ENCODE assay signal across 9 cellular contexts in the genomic region with DNA sequence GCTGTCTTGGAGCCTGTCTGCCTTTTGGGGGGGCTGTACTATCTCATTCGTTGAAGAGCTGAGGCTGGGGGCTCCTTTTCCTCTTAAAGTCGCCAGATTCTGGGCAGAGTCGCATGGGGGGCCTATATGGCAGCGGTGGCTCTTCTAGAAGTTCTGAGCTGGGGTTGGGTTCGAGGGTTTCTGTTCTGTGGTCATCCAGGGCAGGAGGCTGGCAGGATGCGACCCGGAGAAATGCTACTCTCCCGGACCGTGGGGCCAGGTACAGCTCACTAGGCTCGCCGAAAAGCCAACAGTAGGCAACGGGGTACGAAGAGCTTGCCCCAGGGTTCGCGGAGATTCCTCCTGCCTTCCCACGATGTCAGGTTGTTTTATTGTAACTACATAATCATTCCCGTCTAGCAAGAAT. TPM values are rescaled to one million over a fixed set of nuclear protein-coding genes. Genes with fewer than 3 reads are reported as not detected.
DNase-seq lines count a peak whose midpoint lies in the region; ATAC-seq, FAIRE-seq and TF ChIP-seq lines count a peak whose summit lies in the region.
"Had no signal": no experiment of that assay in that cellular context is flagged by ENCODE, and none has a peak within 500 bp of the region (broad histone marks: within the 10 kb centered on the region; RNA-seq: fewer than 3 reads in every experiment).

No MANE protein-coding gene starts in this region.

- H3K27ac Mint-ChIP-seq in activated T-cell treated with anti-CD3 and anti-CD28 coated beads, Interleukin-2, amount 50 U/mL, for 24 hours = no peak overlapping the region
- H3K27ac Mint-ChIP-seq in astrocyte (ENCODE audit: unreplicated experiment) = no peak overlapping the region

- H3K27me3 ChIP-seq in astrocyte (ENCODE audit: insufficient read depth, low read length) (peaks cover 42% of the 10 kb centered on the region), tibial artery (peaks cover 0 to 24% of the 10 kb centered on the region in 2 donors), Karpas-422 (ENCODE audit: low read length) (no peaks in the 10 kb centered on the region)

- TF ChIP-seq CTCF in astrocyte (IDR thresholded peaks at IDR 0.05; ENCODE audit: insufficient read depth, low read depth, low read length) (no peak), tibial artery (IDR thresholded peaks at IDR 0.05) (no peak)

- no peaks in the 10 kb centered on the region for H3K9me2 ChIP-seq in Karpas-422 (replicated peaks; ENCODE audit: insufficient read depth, low read length)

- H3K79me2 ChIP-seq in astrocyte (ENCODE audit: insufficient read depth, low read length) (no peaks in the 10 kb centered on the region), Karpas-422 (ENCODE audit: low read length) (no peaks in the 10 kb centered on the region)

- H3K4me1 Mint-ChIP-seq in activated T-cell treated with anti-CD3 and anti-CD28 coated beads, Interleukin-2, amount 50 U/mL, for 24 hours (ENCODE audit: low read depth) = peaks cover 38% of the 10 kb centered on the region
- no peaks in the 10 kb centered on the region for H3K4me1 Mint-ChIP-seq in astrocyte (ENCODE audit: low read depth, unreplicated experiment)

- peaks cover 84% of the 10 kb centered on the region for H3K27me3 Mint-ChIP-seq in activated T-cell treated with anti-CD3 and anti-CD28 coated beads, Interleukin-2, amount 50 U/mL, for 24 hours
- peaks cover 36% of the 10 kb centered on the region for H3K27me3 Mint-ChIP-seq in astrocyte (ENCODE audit: low read depth, unreplicated experiment)

- peak overlapping the region; percentile 48 for H3K4me3 ChIP-seq in astrocyte (ENCODE audit: insufficient read depth, low read depth, low read length)
- peak overlapping the region; percentile 49 to 58 for H3K4me3 ChIP-seq in tibial artery
- no peak overlapping the region for H3K4me3 ChIP-seq in Karpas-422 (ENCODE audit: low read length)

- H3K4me1 ChIP-seq in astrocyte (ENCODE audit: insufficient read depth, low read length) (peaks cover 16% of the 10 kb centered on the region), tibial artery (peaks cover 0 to 50% (median 29%) of the 10 kb centered on the region in 4 donors), Karpas-422 (ENCODE audit: low read length) (no peaks in the 10 kb centered on the region)

- H3K27ac ChIP-seq in astrocyte (ENCODE audit: low read depth, low read length) (no peak overlapping the region), tibial artery (no peak overlapping the region), Karpas-422 (ENCODE audit: low read length) (no peak overlapping the region)
- H3K27ac ChIP-seq: left lung had no signal

- H3K9me3 ChIP-seq in astrocyte (ENCODE audit: insufficient read depth, low read depth, low read length) (no peaks in the 10 kb centered on the region), tibial artery (no peaks in the 10 kb centered on the region), Karpas-422 (ENCODE audit: low read length) (no peaks in the 10 kb centered on the region)
- H3K9me3 ChIP-seq: left lung had no signal

- H2AFZ ChIP-seq in astrocyte (ENCODE audit: low read depth, low read length) = no peak overlapping the region
- H2AFZ ChIP-seq in Karpas-422 (ENCODE audit: low read length) = no peak overlapping the region

- H3K36me3 ChIP-seq in astrocyte (ENCODE audit: insufficient read depth, low read length) (no peaks in the 10 kb centered on the region), tibial artery (no peaks in the 10 kb centered on the region), Karpas-422 (ENCODE audit: insufficient read depth, low read length) (no peaks in the 10 kb centered on the region)
- H3K36me3 ChIP-seq: left lung had no signal

- DNase-seq in activated T-cell treated with anti-CD3 and anti-CD28 coated beads, Interleukin-2, amount 50 U/mL, for 24 hours = no peak
- DNase-seq in activated T-cell treated with anti-CD3 and anti-CD28 coated beads for 4 hours (no peak), astrocyte (ENCODE audit: low read depth) (no peak), mesenteric fat pad (ENCODE audit: low spot score) (peak; percentile 53), tibial artery (no peak), Karpas-422 (no peak), HPDE6-E6E7 (ENCODE audit: extremely low spot score) (no peak)

- H3K9me3 Mint-ChIP-seq in activated T-cell treated with anti-CD3 and anti-CD28 coated beads, Interleukin-2, amount 50 U/mL, for 24 hours = no peaks in the 10 kb centered on the region
- H3K9me3 Mint-ChIP-seq in astrocyte (ENCODE audit: unreplicated experiment) = no peaks in the 10 kb centered on the region

- ATAC-seq in GM18520 (IDR thresholded peaks at IDR 0.05; ENCODE audit: unreplicated experiment) = no peak

- H4K20me1 ChIP-seq in astrocyte (ENCODE audit: insufficient read depth, low read length) (no peaks in the 10 kb centered on the region), Karpas-422 (ENCODE audit: insufficient read depth, low read depth, low read length) (no peaks in the 10 kb centered on the region)

- H3K36me3 Mint-ChIP-seq in activated T-cell treated with anti-CD3 and anti-CD28 coated beads, Interleukin-2, amount 50 U/mL, for 24 hours (ENCODE audit: low read depth) = no peaks in the 10 kb centered on the region
- H3K36me3 Mint-ChIP-seq in astrocyte (ENCODE audit: low read depth, unreplicated experiment) = no peaks in the 10 kb centered on the region

- peak; percentile 54 for FAIRE-seq in astrocyte (lab: Jason Lieb, UNC)

- H3K4me2 ChIP-seq in astrocyte (ENCODE audit: low read length) (peak overlapping the region; percentile 85), Karpas-422 (ENCODE audit: low read depth, low read length, poor library complexity, severe bottlenecking) (no peak overlapping the region)

- H3K4me3 Mint-ChIP-seq in activated T-cell treated with anti-CD3 and anti-CD28 coated beads, Interleukin-2, amount 50 U/mL, for 24 hours = peak overlapping the region; percentile 52
- peak overlapping the region; percentile 73 for H3K4me3 Mint-ChIP-seq in astrocyte (ENCODE audit: unreplicated experiment)

- intact Hi-C loops in tibial artery (cut with DNase I; ENCODE audit: low total_unique reads) = loop anchor here (10.0 kb wide), 1 partner anchor 237 kb away; no protein-coding TSS in a partner anchor

- H3K9ac ChIP-seq in astrocyte (ENCODE audit: low read length) (no peak overlapping the region), Karpas-422 (ENCODE audit: low read length) (no peak overlapping the region)

RNA-seq across cellular contexts. Expression of a gene that starts 1.9 kb away (rescaled TPM):
- total RNA-seq in astrocyte = 0.75 TPM in 1 of 2 replicates, not detected in the other
- total RNA-seq in mesenteric fat pad = 4.1 TPM
- 0.26 TPM in 1 of 2 replicates, not detected in the other for total RNA-seq in Karpas-422 (2014; rRNA removed; shearing (Covaris generic); ENCODE audit: low replicate concordance)

RNA-seq across cellular contexts. Expression of a gene that starts 30.6 kb away (rescaled TPM):
- 565 and 626 TPM in 2 replicates for total RNA-seq in astrocyte
- total RNA-seq in mesenteric fat pad = 674 TPM
- 1,619 and 1,990 TPM in 2 replicates for total RNA-seq in Karpas-422 (2014; rRNA removed; shearing (Covaris generic); ENCODE audit: low replicate concordance)
